Comparison of ENCODE assay signal across 1 cellular context in the genomic region with DNA sequence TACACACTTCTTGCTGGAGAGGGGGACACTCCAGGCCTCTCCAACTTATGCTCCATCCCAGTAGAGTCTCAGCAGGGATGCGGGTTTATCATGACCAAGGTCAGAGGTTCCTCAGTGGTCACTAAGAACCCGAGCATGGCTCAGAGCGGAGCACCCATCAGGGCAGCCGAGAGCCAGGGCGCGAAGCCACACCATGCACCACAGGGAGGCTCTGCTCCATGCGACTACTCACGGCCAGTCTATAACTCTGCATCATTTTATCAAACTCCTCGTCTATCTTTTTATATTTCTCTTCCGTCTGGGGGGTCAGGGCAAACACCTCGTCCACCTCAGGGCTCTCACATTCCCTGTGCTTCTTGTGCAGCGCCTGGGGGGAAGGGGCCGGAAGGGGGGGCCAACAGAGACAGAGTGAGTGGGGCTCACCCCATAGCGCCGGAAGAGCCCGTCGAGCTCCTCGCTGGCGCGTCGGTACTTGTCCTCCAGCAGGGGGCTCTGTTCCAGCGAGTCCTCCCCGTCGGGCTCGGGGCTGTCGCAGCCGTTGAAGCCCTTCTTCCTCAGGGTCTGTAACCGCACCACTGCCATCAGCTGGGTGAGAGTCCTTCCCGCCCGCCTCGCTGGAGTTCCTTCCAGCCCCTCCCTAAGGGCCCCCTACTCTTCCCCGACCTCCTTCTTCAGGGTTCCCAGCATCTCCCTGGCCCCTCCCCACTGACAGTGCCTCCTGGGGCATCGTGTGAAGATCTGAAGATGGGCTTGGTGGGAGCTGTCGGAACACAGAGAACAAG.
TF ChIP-seq lines count a peak whose summit lies in the region.

No MANE protein-coding gene starts in this region.

TF ChIP-seq in HepG2, 621 proteins besides CTCF, POLR2A, EP300 and RAD21 (continued from another document):
- no peak for TF ChIP-seq DZIP1 (CRISPR knock-in tag; IDR thresholded peaks at IDR 0.05)
- TF ChIP-seq, protein P1, sequence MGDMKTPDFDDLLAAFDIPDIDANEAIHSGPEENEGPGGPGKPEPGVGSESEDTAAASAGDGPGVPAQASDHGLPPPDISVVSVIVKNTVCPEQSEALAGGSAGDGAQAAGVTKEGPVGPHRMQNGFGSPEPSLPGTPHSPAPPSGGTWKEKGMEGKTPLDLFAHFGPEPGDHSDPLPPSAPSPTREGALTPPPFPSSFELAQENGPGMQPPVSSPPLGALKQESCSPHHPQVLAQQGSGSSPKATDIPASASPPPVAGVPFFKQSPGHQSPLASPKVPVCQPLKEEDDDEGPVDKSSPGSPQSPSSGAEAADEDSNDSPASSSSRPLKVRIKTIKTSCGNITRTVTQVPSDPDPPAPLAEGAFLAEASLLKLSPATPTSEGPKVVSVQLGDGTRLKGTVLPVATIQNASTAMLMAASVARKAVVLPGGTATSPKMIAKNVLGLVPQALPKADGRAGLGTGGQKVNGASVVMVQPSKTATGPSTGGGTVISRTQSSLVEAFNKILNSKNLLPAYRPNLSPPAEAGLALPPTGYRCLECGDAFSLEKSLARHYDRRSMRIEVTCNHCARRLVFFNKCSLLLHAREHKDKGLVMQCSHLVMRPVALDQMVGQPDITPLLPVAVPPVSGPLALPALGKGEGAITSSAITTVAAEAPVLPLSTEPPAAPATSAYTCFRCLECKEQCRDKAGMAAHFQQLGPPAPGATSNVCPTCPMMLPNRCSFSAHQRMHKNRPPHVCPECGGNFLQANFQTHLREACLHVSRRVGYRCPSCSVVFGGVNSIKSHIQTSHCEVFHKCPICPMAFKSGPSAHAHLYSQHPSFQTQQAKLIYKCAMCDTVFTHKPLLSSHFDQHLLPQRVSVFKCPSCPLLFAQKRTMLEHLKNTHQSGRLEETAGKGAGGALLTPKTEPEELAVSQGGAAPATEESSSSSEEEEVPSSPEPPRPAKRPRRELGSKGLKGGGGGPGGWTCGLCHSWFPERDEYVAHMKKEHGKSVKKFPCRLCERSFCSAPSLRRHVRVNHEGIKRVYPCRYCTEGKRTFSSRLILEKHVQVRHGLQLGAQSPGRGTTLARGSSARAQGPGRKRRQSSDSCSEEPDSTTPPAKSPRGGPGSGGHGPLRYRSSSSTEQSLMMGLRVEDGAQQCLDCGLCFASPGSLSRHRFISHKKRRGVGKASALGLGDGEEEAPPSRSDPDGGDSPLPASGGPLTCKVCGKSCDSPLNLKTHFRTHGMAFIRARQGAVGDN (CRISPR knock-in tag; IDR thresholded peaks at IDR 0.05) = peak; percentile 18; the same call in 1 of the 2 replicates
- no peak for TF ChIP-seq NR3C1 (CRISPR knock-in tag; IDR thresholded peaks at IDR 0.05)
- TF ChIP-seq, protein P2, sequence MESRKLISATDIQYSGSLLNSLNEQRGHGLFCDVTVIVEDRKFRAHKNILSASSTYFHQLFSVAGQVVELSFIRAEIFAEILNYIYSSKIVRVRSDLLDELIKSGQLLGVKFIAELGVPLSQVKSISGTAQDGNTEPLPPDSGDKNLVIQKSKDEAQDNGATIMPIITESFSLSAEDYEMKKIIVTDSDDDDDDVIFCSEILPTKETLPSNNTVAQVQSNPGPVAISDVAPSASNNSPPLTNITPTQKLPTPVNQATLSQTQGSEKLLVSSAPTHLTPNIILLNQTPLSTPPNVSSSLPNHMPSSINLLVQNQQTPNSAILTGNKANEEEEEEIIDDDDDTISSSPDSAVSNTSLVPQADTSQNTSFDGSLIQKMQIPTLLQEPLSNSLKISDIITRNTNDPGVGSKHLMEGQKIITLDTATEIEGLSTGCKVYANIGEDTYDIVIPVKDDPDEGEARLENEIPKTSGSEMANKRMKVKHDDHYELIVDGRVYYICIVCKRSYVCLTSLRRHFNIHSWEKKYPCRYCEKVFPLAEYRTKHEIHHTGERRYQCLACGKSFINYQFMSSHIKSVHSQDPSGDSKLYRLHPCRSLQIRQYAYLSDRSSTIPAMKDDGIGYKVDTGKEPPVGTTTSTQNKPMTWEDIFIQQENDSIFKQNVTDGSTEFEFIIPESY (CRISPR knock-in tag; IDR thresholded peaks at IDR 0.05) = peak; percentile 99
- TF ChIP-seq STAG1 (CRISPR knock-in tag; IDR thresholded peaks at IDR 0.05) = peak; percentile 42
- no peak for TF ChIP-seq ZNF451 (CRISPR knock-in tag; IDR thresholded peaks at IDR 0.05)
- TF ChIP-seq HES4 (CRISPR knock-in tag; IDR thresholded peaks at IDR 0.05; ENCODE audit: borderline replicate concordance) = no peak
- TF ChIP-seq ZBTB7B (CRISPR knock-in tag; IDR thresholded peaks at IDR 0.05) = no peak
- 0 out of 2 replicates have a peak, but pooled peaks have one; percentile 57 for TF ChIP-seq ZNF263 (CRISPR knock-in tag; IDR thresholded peaks at IDR 0.05)
- peak; percentile 51; the same call in 1 of the 2 replicates for TF ChIP-seq ZFP91 (CRISPR knock-in tag; IDR thresholded peaks at IDR 0.05; ENCODE audit: borderline replicate concordance)
